In genomic region chr6:123702943-123703342, GRCh38 we compare ENCODE assay signal across 35 cellular contexts.
"Had no signal": no experiment of that assay in that cellular context is flagged by ENCODE, and none has a peak within 500 bp of the region (broad histone marks: within the 10 kb centered on the region; RNA-seq: fewer than 3 reads in every experiment).

No MANE protein-coding gene starts in this region.

- H3K36me3 ChIP-seq: MG63 had no signal

- H3K9me3 ChIP-seq: MG63 had no signal

- DNase-seq: Karpas-422, Kasumi-1, MG63, MM.1S, MV-4-11, NCI-H1048, NCI-H1092, NCI-H1092 treated with DMSO at 0.1 percent for 48 hours, NCI-H1105, NCI-H1105 treated with DMSO at 0.1 percent for 48 hours, NCI-H1417, NCI-H1417 treated with DMSO at 0.1 percent for 48 hours, NCI-H1436, NCI-H1436 treated with DMSO at 0.1 percent for 48 hours, NCI-H146, NCI-H1694, NCI-H1694 treated with DMSO at 0.1 percent for 48 hours, NCI-H187, NCI-H187 treated with DMSO at 0.1 percent for 48 hours, NCI-H1930, NCI-H2029, NCI-H2029 treated with DMSO at 0.1 percent for 48 hours, NCI-H2081, NCI-H2081 treated with DMSO at 0.1 percent for 48 hours, NCI-H2107, NCI-H2171, NCI-H2171 treated with DMSO at 0.1 percent for 48 hours, NCI-H2227 treated with DMSO at 0.1 percent for 48 hours, NCI-H226, NCI-H345, NCI-H446, NCI-H446 treated with DMSO at 0.1 percent for 48 hours, NCI-H510A, NCI-H510A treated with DMSO at 0.1 percent for 48 hours, NCI-H524 had no signal

- H3K27me3 ChIP-seq: MG63 had no signal

- H3K4me3 ChIP-seq: MG63 had no signal
